In the genomic region with DNA sequence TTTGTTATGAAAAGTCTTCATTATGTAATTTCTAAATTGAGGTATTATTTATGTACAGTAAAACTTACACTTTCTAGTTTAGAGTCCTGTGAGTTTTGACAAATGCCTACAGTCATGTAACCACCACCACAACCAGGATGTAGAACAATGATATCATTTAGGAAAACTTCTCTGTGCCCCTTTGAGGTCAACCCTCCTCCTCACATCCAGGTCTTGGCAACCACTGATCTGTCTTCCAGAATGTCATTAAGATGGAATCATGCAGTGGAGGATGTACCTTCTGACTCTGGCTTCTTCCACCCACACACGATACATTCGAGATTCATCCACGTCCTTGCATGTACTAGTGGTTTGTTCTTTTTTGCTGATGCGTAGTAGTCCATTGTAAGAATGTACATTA, we compare ENCODE assay signal across 21 cellular contexts. TPM values are rescaled to one million over a fixed set of nuclear protein-coding genes. Genes with fewer than 3 reads are reported as not detected.
A peak's percentile ranks its signal among the peaks of the same experiment; 100 is the strongest.
DNase-seq lines count a peak whose midpoint lies in the region; ATAC-seq, FAIRE-seq and TF ChIP-seq lines count a peak whose summit lies in the region.
"Had no signal": no experiment of that assay in that cellular context is flagged by ENCODE, and none has a peak within 500 bp of the region (broad histone marks: within the 10 kb centered on the region; RNA-seq: fewer than 3 reads in every experiment).

No MANE protein-coding gene starts in this region.

- no peaks in the 10 kb centered on the region for H3K4me1 Mint-ChIP-seq in activated CD4-positive, alpha-beta T cell treated with anti-CD3 and anti-CD28 coated beads, Interleukin-2, amount 10 ng/mL, durations not matched to agents 24 days and 14 days
- no peaks in the 10 kb centered on the region for H3K4me1 Mint-ChIP-seq in activated CD4-positive, alpha-beta T cell treated with anti-CD3 and anti-CD28 coated beads for 36 hours

- no peaks in the 10 kb centered on the region for H3K9me3 Mint-ChIP-seq in activated CD4-positive, alpha-beta T cell treated with anti-CD3 and anti-CD28 coated beads, Interleukin-2, amount 10 ng/mL, durations not matched to agents 24 days and 14 days
- H3K9me3 Mint-ChIP-seq in activated CD4-positive, alpha-beta T cell treated with anti-CD3 and anti-CD28 coated beads for 36 hours (ENCODE audit: low read depth), result no peaks in the 10 kb centered on the region

- no peak overlapping the region for H3K4me3 ChIP-seq in fibroblast of mammary gland (ENCODE audit: control insufficient read depth, low read depth, low read length)
- H3K4me3 ChIP-seq in trophoblast cell (ENCODE audit: low read depth, low read length), result no peak overlapping the region
- H3K4me3 ChIP-seq: GM12878 had no signal

- no peak overlapping the region for H2AFZ ChIP-seq in trophoblast cell (ENCODE audit: insufficient read depth, low read length, poor library complexity)

- no peak overlapping the region for H2BK12ac ChIP-seq in trophoblast cell (ENCODE audit: low read length)

- H3K27me3 Mint-ChIP-seq in activated CD4-positive, alpha-beta T cell treated with anti-CD3 and anti-CD28 coated beads, Interleukin-2, amount 10 ng/mL, durations not matched to agents 24 days and 14 days, result no peaks in the 10 kb centered on the region
- H3K27me3 Mint-ChIP-seq in activated CD4-positive, alpha-beta T cell treated with anti-CD3 and anti-CD28 coated beads for 36 hours, result peaks cover 2% of the 10 kb centered on the region

- no peak overlapping the region for H4K12ac ChIP-seq in trophoblast cell (ENCODE audit: low read depth, low read length)

- intact Hi-C loops in activated CD4-positive, alpha-beta T cell treated with anti-CD3 and anti-CD28 coated beads, Interleukin-2, amount 10 ng/mL, durations not matched to agents 24 days and 14 days (cut with micrococcal nuclease), result no loop called here
- intact Hi-C loops in activated CD4-positive, alpha-beta T cell treated with anti-CD3 and anti-CD28 coated beads for 36 hours (cut with DNase I, micrococcal nuclease), result no loop called here

- no peaks in the 10 kb centered on the region for H3K9me3 ChIP-seq in trophoblast cell (ENCODE audit: insufficient read depth, low read depth, low read length)

- ATAC-seq in activated CD4-positive, alpha-beta T cell treated with anti-CD3 and anti-CD28 coated beads for 36 hours, result no peak
- no peak for ATAC-seq in HG03025 (IDR thresholded peaks at IDR 0.05; ENCODE audit: low FRiP score, unreplicated experiment)
- ATAC-seq: GM12878, PC-3 had no signal

- no peak for TF ChIP-seq CTCF in fibroblast of mammary gland (conservative IDR thresholded peaks at IDR 0.05; ENCODE audit: control insufficient read depth, insufficient read depth, low read depth, low read length)

- H3K14ac ChIP-seq in trophoblast cell (ENCODE audit: low read length), result no peak overlapping the region

- H4K91ac ChIP-seq in trophoblast cell (ENCODE audit: low read depth, low read length), result no peak overlapping the region

- H4K8ac ChIP-seq in trophoblast cell (ENCODE audit: low read depth, low read length), result no peak overlapping the region

- H3K27me3 ChIP-seq in trophoblast cell (ENCODE audit: insufficient read depth, low read length), result no peaks in the 10 kb centered on the region

- DNase-seq in activated CD4-positive, alpha-beta T cell treated with anti-CD3 and anti-CD28 coated beads, Interleukin-2, amount 10 ng/mL, durations not matched to agents 24 days and 14 days, result peak; percentile 28
- no peak for DNase-seq in activated CD4-positive, alpha-beta T cell treated with anti-CD3 and anti-CD28 coated beads for 36 hours
- DNase-seq in RCC 7860 (ENCODE audit: low spot score) (peak; percentile 25), fibroblast of mammary gland (ENCODE audit: low read depth) (peak; percentile 43), trophoblast cell (no peak), amygdala (lab: John Stamatoyannopoulos, UW) (no peak), NCI-H526 treated with DMSO at 0.1 percent for 48 hours (lab: John Stamatoyannopoulos, UW) (no peak)
- DNase-seq: COR-L47, DMS 273 treated with DMSO at 0.1 percent for 48 hours, DND-41, GF-D8, HCEC 1CT, NCI-H1105 treated with DMSO at 0.1 percent for 48 hours, NCI-H1694 treated with DMSO at 0.1 percent for 48 hours, NCI-H2227 treated with DMSO at 0.1 percent for 48 hours, NCI-H524, PC-3 had no signal

- no peak overlapping the region for H3K23ac ChIP-seq in trophoblast cell (ENCODE audit: low read length)

- no peak overlapping the region for H3K4me3 Mint-ChIP-seq in activated CD4-positive, alpha-beta T cell treated with anti-CD3 and anti-CD28 coated beads, Interleukin-2, amount 10 ng/mL, durations not matched to agents 24 days and 14 days
- H3K4me3 Mint-ChIP-seq in activated CD4-positive, alpha-beta T cell treated with anti-CD3 and anti-CD28 coated beads for 36 hours, result no peak overlapping the region

- H3K79me1 ChIP-seq in trophoblast cell (ENCODE audit: low read length), result no peaks in the 10 kb centered on the region

- CTCF ChIA-PET in activated CD4-positive, alpha-beta T cell treated with anti-CD3 and anti-CD28 coated beads for 36 hours (lab: Charles Lee), result no interaction called here

- no peaks in the 10 kb centered on the region for H3K79me2 ChIP-seq in trophoblast cell (ENCODE audit: control insufficient read depth, insufficient read depth, low read length, poor library complexity)

- no peaks in the 10 kb centered on the region for H3K36me3 Mint-ChIP-seq in activated CD4-positive, alpha-beta T cell treated with anti-CD3 and anti-CD28 coated beads, Interleukin-2, amount 10 ng/mL, durations not matched to agents 24 days and 14 days (ENCODE audit: low read depth)
- H3K36me3 Mint-ChIP-seq in activated CD4-positive, alpha-beta T cell treated with anti-CD3 and anti-CD28 coated beads for 36 hours (ENCODE audit: low read depth), result no peaks in the 10 kb centered on the region

- H3K4ac ChIP-seq in trophoblast cell (ENCODE audit: low read depth, low read length), result no peak overlapping the region

- WGBS in trophoblast cell (ENCODE audit: extremely low coverage, insufficient coverage, insufficient read length), result no CpG with 5 or more reads among the region's 4 CpGs

- H3K4me1 ChIP-seq in trophoblast cell (ENCODE audit: control insufficient read depth in 1 of 2, insufficient read depth in 2 of 2, low read length in 2 of 2), result no peaks in the 10 kb centered on the region

- H3K4me2 ChIP-seq in trophoblast cell (ENCODE audit: low read length), result no peak overlapping the region

- no peak overlapping the region for H3K18ac ChIP-seq in trophoblast cell (ENCODE audit: low read length)

- no peak overlapping the region for H3K27ac Mint-ChIP-seq in activated CD4-positive, alpha-beta T cell treated with anti-CD3 and anti-CD28 coated beads, Interleukin-2, amount 10 ng/mL, durations not matched to agents 24 days and 14 days
- H3K27ac Mint-ChIP-seq in activated CD4-positive, alpha-beta T cell treated with anti-CD3 and anti-CD28 coated beads for 36 hours, result no peak overlapping the region

- H2BK5ac ChIP-seq in trophoblast cell (ENCODE audit: low read depth, low read length, poor library complexity), result no peak overlapping the region

- H3K9ac ChIP-seq in trophoblast cell (ENCODE audit: low read length), result no peak overlapping the region

- POLR2A ChIA-PET in activated CD4-positive, alpha-beta T cell treated with anti-CD3 and anti-CD28 coated beads for 36 hours (lab: Charles Lee), result no interaction called here

- H2BK120ac ChIP-seq in trophoblast cell (ENCODE audit: insufficient read depth, low read length, poor library complexity), result no peak overlapping the region

- H3K27ac ChIP-seq in trophoblast cell (ENCODE audit: low read depth, low read length), result no peak overlapping the region
- H3K27ac ChIP-seq: 22Rv1 had no signal

- peaks cover 0 to 1% of the 10 kb centered on the region in 2 experiments for H3K36me3 ChIP-seq in trophoblast cell (ENCODE audit: control insufficient read depth in 1 of 2, insufficient read depth in 2 of 2, low read length in 2 of 2)

- H2AK5ac ChIP-seq in trophoblast cell (ENCODE audit: low read length), result no peak overlapping the region

- no peak for FAIRE-seq in RCC 7860 (lab: Jason Lieb, UNC)
- FAIRE-seq: GM12878, GM19239 had no signal

RNA-seq across cellular contexts. Expression of gene MINAR1, which starts 23.2 kb away (rescaled TPM):
- 0.64 and 0.65 TPM in 2 replicates for total RNA-seq in activated CD4-positive, alpha-beta T cell treated with anti-CD3 and anti-CD28 coated beads, Interleukin-2, amount 10 ng/mL, durations not matched to agents 24 days and 14 days
- under 1 TPM; 0.39 to 0.51 TPM for total RNA-seq in activated CD4-positive, alpha-beta T cell treated with anti-CD3 and anti-CD28 coated beads for 36 hours
- 1.5 and 1.7 TPM in 2 replicates for polyA plus RNA-seq in trophoblast cell (2013)

Comparison
In these comparisons a context has a peak if more than half of its experiments do, and no peak if none do; other contexts are left out.
1. DNase-seq: peak in activated CD4-positive, alpha-beta T cell treated with anti-CD3 and anti-CD28 coated beads, Interleukin-2, amount 10 ng/mL, durations not matched to agents 24 days and 14 days (single experiment), RCC 7860 (single experiment) and fibroblast of mammary gland (single experiment); none in activated CD4-positive, alpha-beta T cell treated with anti-CD3 and anti-CD28 coated beads for 36 hours (single experiment), trophoblast cell (0 of 2), amygdala (0 of 56) and NCI-H526 treated with DMSO at 0.1 percent for 48 hours (single experiment).